ENCODE assay signal across 11 cellular contexts in the genomic region with DNA sequence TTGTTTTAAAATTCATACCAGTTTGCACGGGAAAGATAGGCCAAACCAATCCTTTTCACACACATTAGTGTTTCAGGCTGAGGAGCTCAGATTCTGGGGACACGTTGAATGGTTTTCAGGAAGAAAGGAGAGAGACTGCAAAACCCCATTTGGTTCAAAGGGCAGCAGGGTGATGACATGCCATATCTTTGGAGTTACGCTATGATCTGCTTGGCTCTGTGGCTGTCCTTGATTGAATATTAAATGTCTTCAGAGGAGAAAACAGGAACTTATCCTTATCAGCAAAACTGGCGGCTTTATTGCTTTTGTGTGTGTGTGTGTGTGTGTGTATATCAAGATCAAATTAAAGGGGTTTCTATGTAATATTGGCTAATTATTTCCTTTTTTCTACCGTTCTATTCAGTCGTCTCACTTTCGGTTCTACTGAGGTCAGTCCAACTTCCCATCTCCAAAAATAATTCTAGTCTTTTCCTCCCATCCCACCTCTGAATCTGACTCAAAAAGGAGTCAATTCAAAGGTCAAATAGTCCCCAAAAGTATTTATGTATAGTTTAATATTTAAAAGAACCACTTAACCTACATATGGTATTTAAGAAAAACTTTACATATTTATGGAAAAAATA.
A peak's percentile ranks its signal among the peaks of the same experiment; 100 is the strongest.
DNase-seq lines count a peak whose midpoint lies in the region; ATAC-seq and TF ChIP-seq lines count a peak whose summit lies in the region.
"Had no signal": no experiment of that assay in that cellular context is flagged by ENCODE, and none has a peak within 500 bp of the region (broad histone marks: within the 10 kb centered on the region; RNA-seq: fewer than 3 reads in every experiment).

No MANE protein-coding gene starts in this region.

- TF ChIP-seq CTCF in fibroblast of villous mesenchyme (IDR thresholded peaks at IDR 0.05; ENCODE audit: insufficient read depth, low read depth, low read length), result no peak

- peak; percentile 3; the same call in 2 of the 3 replicates for ATAC-seq in SK-N-SH treated with all-trans-retinoic acid at 6 μM for 48 hours
- no peak for ATAC-seq in effector memory CD8-positive, alpha-beta T cell (replicated peaks)
- ATAC-seq in GM21447 (IDR thresholded peaks at IDR 0.05; ENCODE audit: unreplicated experiment), result no peak
- ATAC-seq: natural killer cell had no signal

- DNase-seq in ELR (ENCODE audit: low read depth) (peak; percentile 28), fibroblast of villous mesenchyme (ENCODE audit: low read depth) (peak; percentile 33), pulmonary artery endothelial cell (ENCODE audit: low read depth, low spot score) (peak; percentile 50), T1000 (lab: John Stamatoyannopoulos, UW) (no peak), dedifferentiated amniotic fluid mesenchymal stem cell (ENCODE audit: extremely low spot score) (no peak)
- no peak for DNase-seq in effector memory CD8-positive, alpha-beta T cell
- DNase-seq: anterior cingulate cortex, natural killer cell, NCI-H2227 treated with DMSO at 0.1 percent for 48 hours had no signal

- no peak overlapping the region for H3K27ac Mint-ChIP-seq in effector memory CD8-positive, alpha-beta T cell
- H3K27ac Mint-ChIP-seq: natural killer cell had no signal

- peak overlapping the region; percentile 7 for H3K4me3 ChIP-seq in fibroblast of villous mesenchyme (ENCODE audit: low read depth, low read length)

- H3K36me3 Mint-ChIP-seq in effector memory CD8-positive, alpha-beta T cell (ENCODE audit: insufficient read depth), result no peaks in the 10 kb centered on the region
- H3K36me3 Mint-ChIP-seq: natural killer cell had no signal

- no peaks in the 10 kb centered on the region for H3K9me3 Mint-ChIP-seq in effector memory CD8-positive, alpha-beta T cell
- H3K9me3 Mint-ChIP-seq: natural killer cell had no signal

- H3K27me3 Mint-ChIP-seq in effector memory CD8-positive, alpha-beta T cell, result no peaks in the 10 kb centered on the region

- no peaks in the 10 kb centered on the region for H3K4me1 Mint-ChIP-seq in effector memory CD8-positive, alpha-beta T cell (ENCODE audit: low read depth in 2 of 2)
- H3K4me1 Mint-ChIP-seq: natural killer cell had no signal

- no peak overlapping the region for H3K4me3 Mint-ChIP-seq in effector memory CD8-positive, alpha-beta T cell
- H3K4me3 Mint-ChIP-seq: natural killer cell had no signal

TF ChIP-seq in SK-N-SH treated with all-trans-retinoic acid at 6 μM for 48 hours, 23 proteins besides CTCF, POLR2A, EP300 and RAD21:
- TF ChIP-seq SNAI2 (CRISPR knock-in tag; IDR thresholded peaks at IDR 0.05) (no peak), ARNTL (CRISPR knock-in tag; IDR thresholded peaks at IDR 0.05; ENCODE audit: borderline replicate concordance, low read depth) (no peak), ISL1 (CRISPR knock-in tag; IDR thresholded peaks at IDR 0.05) (no peak), CSDC2 (CRISPR knock-in tag; IDR thresholded peaks at IDR 0.05) (no peak), ESRRG (CRISPR knock-in tag; IDR thresholded peaks at IDR 0.05) (no peak), ZFP30 (CRISPR knock-in tag; IDR thresholded peaks at IDR 0.05) (no peak), ZC3H10 (CRISPR knock-in tag; IDR thresholded peaks at IDR 0.05) (no peak), TOX (CRISPR knock-in tag; IDR thresholded peaks at IDR 0.05; ENCODE audit: borderline replicate concordance) (no peak), ZNF8 (CRISPR knock-in tag; IDR thresholded peaks at IDR 0.05) (no peak), ZNF565 (CRISPR knock-in tag; conservative IDR thresholded peaks at IDR 0.05; ENCODE audit: low read depth) (no peak), TCF4 (CRISPR knock-in tag; IDR thresholded peaks at IDR 0.05; ENCODE audit: borderline replicate concordance) (no peak), RARB (CRISPR knock-in tag; IDR thresholded peaks at IDR 0.05) (no peak)
- TF ChIP-seq, protein P1, sequence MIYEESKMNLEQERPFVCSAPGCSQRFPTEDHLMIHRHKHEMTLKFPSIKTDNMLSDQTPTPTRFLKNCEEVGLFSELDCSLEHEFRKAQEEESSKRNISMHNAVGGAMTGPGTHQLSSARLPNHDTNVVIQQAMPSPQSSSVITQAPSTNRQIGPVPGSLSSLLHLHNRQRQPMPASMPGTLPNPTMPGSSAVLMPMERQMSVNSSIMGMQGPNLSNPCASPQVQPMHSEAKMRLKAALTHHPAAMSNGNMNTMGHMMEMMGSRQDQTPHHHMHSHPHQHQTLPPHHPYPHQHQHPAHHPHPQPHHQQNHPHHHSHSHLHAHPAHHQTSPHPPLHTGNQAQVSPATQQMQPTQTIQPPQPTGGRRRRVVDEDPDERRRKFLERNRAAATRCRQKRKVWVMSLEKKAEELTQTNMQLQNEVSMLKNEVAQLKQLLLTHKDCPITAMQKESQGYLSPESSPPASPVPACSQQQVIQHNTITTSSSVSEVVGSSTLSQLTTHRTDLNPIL (CRISPR knock-in tag; IDR thresholded peaks at IDR 0.05; ENCODE audit: low read depth), result no peak
- TF ChIP-seq, protein P2, sequence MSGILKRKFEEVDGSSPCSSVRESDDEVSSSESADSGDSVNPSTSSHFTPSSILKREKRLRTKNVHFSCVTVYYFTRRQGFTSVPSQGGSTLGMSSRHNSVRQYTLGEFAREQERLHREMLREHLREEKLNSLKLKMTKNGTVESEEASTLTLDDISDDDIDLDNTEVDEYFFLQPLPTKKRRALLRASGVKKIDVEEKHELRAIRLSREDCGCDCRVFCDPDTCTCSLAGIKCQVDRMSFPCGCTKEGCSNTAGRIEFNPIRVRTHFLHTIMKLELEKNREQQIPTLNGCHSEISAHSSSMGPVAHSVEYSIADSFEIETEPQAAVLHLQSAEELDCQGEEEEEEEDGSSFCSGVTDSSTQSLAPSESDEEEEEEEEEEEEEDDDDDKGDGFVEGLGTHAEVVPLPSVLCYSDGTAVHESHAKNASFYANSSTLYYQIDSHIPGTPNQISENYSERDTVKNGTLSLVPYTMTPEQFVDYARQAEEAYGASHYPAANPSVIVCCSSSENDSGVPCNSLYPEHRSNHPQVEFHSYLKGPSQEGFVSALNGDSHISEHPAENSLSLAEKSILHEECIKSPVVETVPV (CRISPR knock-in tag; IDR thresholded peaks at IDR 0.05), result no peak

Comparison
In these comparisons a context has a peak if more than half of its experiments do, and no peak if none do; other contexts are left out.
1. DNase-seq: peak in ELR (single experiment), fibroblast of villous mesenchyme (single experiment) and pulmonary artery endothelial cell (single experiment); none in T1000 (single experiment), effector memory CD8-positive, alpha-beta T cell (0 of 3) and dedifferentiated amniotic fluid mesenchymal stem cell (single experiment).